Comparison of ENCODE assay signal across 23 cellular contexts in genomic region chr1:152880907-152881306, GRCh38. TPM values are rescaled to one million over a fixed set of nuclear protein-coding genes. Genes with fewer than 3 reads are reported as not detected.
A peak's percentile ranks its signal among the peaks of the same experiment; 100 is the strongest.
DNase-seq lines count a peak whose midpoint lies in the region; ATAC-seq and TF ChIP-seq lines count a peak whose summit lies in the region.
"Had no signal": no experiment of that assay in that cellular context is flagged by ENCODE, and none has a peak within 500 bp of the region (broad histone marks: within the 10 kb centered on the region; RNA-seq: fewer than 3 reads in every experiment).

No MANE protein-coding gene starts in this region.

- no peaks in the 10 kb centered on the region for H3K9me3 ChIP-seq in esophagus (ENCODE audit: control insufficient read depth in 2 of 2, insufficient read depth in 1 of 2, low read depth in 1 of 2, low read length in 1 of 2)
- H3K9me3 ChIP-seq in CD4-positive, alpha-beta memory T cell (ENCODE audit: control insufficient read depth in 1 of 2, low read length in 2 of 2), result no peaks in the 10 kb centered on the region
- H3K9me3 ChIP-seq: Caco-2, gastrocnemius medialis, MG63, stomach had no signal

- in situ Hi-C loops in brain microvascular endothelial cell (cut with HindIII; ENCODE audit: low pct_ligation_motif_present, low sequenced_read_pairs), result no loop called here

- WGBS in esophagus, 2 donors, result 48 to 52% methylated on average over 5 of the region's 5 CpGs

- peak overlapping the region in 1 of 8 donors; percentile 35 for H3K4me3 Mint-ChIP-seq in CD4-positive, alpha-beta memory T cell
- H3K4me3 Mint-ChIP-seq: activated T-helper 1 cell treated with anti-CD3 and anti-CD28 coated beads, Interleukin-12 subunit alpha, Interleukin-12 subunit beta, Interleukin-2, Interleukin-4 antibody, amounts not matched to agents 30 ng/mL and 10 ng/mL and 1 ng/mL, durations not matched to agents 14 hours and 24 hours and 36 hours; naive thymus-derived CD8-positive, alpha-beta T cell had no signal

- POLR2A ChIA-PET in CD4-positive, alpha-beta memory T cell (lab: Charles Lee; ENCODE audit: partially characterized antibody), result no interaction called here

- peaks cover 0 to 14% (median 7%) of the 10 kb centered on the region in 4 donors for H3K4me1 Mint-ChIP-seq in CD4-positive, alpha-beta memory T cell

- H3K27me3 ChIP-seq in esophagus (ENCODE audit: control insufficient read depth in 1 of 2, insufficient read depth in 2 of 2, low read length in 2 of 2) (no peaks in the 10 kb centered on the region), brain microvascular endothelial cell (replicated peaks) (no peaks in the 10 kb centered on the region)
- no peaks in the 10 kb centered on the region for H3K27me3 ChIP-seq in CD4-positive, alpha-beta memory T cell (ENCODE audit: insufficient read depth, low read length)
- H3K27me3 ChIP-seq: gastrocnemius medialis, MG63, stomach had no signal

- intact Hi-C loops in CD4-positive, alpha-beta memory T cell (cut with micrococcal nuclease), result no loop called here

- no peak overlapping the region for H3K27ac Mint-ChIP-seq in CD4-positive, alpha-beta memory T cell
- H3K27ac Mint-ChIP-seq: activated T-helper 1 cell treated with anti-CD3 and anti-CD28 coated beads, Interleukin-12 subunit alpha, Interleukin-12 subunit beta, Interleukin-2, Interleukin-4 antibody, amounts not matched to agents 30 ng/mL and 10 ng/mL and 1 ng/mL, durations not matched to agents 14 hours and 24 hours and 36 hours; naive thymus-derived CD8-positive, alpha-beta T cell; progenitor cell of endocrine pancreas had no signal

- no peaks in the 10 kb centered on the region for H3K9me3 Mint-ChIP-seq in CD4-positive, alpha-beta memory T cell
- H3K9me3 Mint-ChIP-seq: activated T-helper 1 cell treated with anti-CD3 and anti-CD28 coated beads, Interleukin-12 subunit alpha, Interleukin-12 subunit beta, Interleukin-2, Interleukin-4 antibody, amounts not matched to agents 30 ng/mL and 10 ng/mL and 1 ng/mL, durations not matched to agents 14 hours and 24 hours and 36 hours had no signal

- TF ChIP-seq CTCF in GM12865 (IDR thresholded peaks at IDR 0.05; ENCODE audit: insufficient read depth, low read depth, low read length, missing control alignments), result peak; percentile 23
- no peak for TF ChIP-seq CTCF in brain microvascular endothelial cell (IDR thresholded peaks at IDR 0.05; ENCODE audit: low read depth, low read length, missing control alignments)

- H3K27me3 Mint-ChIP-seq in CD4-positive, alpha-beta memory T cell, result peaks cover 7 to 12% of the 10 kb centered on the region in 2 donors
- H3K27me3 Mint-ChIP-seq: progenitor cell of endocrine pancreas had no signal

- H3K27ac ChIP-seq in esophagus (ENCODE audit: low read depth in 2 of 2, low read length in 1 of 2), result peak overlapping the region; percentile 36 to 91
- no peak overlapping the region for H3K27ac ChIP-seq in brain microvascular endothelial cell
- H3K27ac ChIP-seq in CD4-positive, alpha-beta memory T cell (ENCODE audit: low read depth, low read length), result no peak overlapping the region
- H3K27ac ChIP-seq: gastrocnemius medialis, stomach had no signal

- no peaks in the 10 kb centered on the region for H3K36me3 ChIP-seq in esophagus (ENCODE audit: control insufficient read depth in 2 of 2, insufficient read depth in 2 of 2, low read length in 1 of 2)
- no peaks in the 10 kb centered on the region for H3K36me3 ChIP-seq in brain microvascular endothelial cell (replicated peaks)
- H3K36me3 ChIP-seq in CD4-positive, alpha-beta memory T cell (ENCODE audit: insufficient read depth, low read length), result no peaks in the 10 kb centered on the region
- H3K36me3 ChIP-seq: gastrocnemius medialis, MG63, stomach had no signal

- DNase-seq in GM12865 (ENCODE audit: low read depth), result peak; percentile 86
- DNase-seq in activated gamma-delta T cell (lab: John Stamatoyannopoulos, UW), result no peak
- no peak for DNase-seq in brain microvascular endothelial cell
- no peak for DNase-seq in CD4-positive, alpha-beta memory T cell
- no peak for DNase-seq in medulla oblongata (ENCODE audit: extremely low spot score)
- DNase-seq: activated CD4-positive, alpha-beta T cell treated with anti-CD3 and anti-CD28 coated beads, Interleukin-2, amount 50 U/mL, for 4 hours; Caco-2; central memory CD4-positive, alpha-beta T cell; gastrocnemius medialis; MG63; naive thymus-derived CD8-positive, alpha-beta T cell; NCI-H2029; NCI-H524; stomach had no signal

- CTCF ChIA-PET in CD4-positive, alpha-beta memory T cell (lab: Charles Lee; ENCODE audit: partially characterized antibody), result interaction anchor here (0.7 kb wide), 1 partner anchor 24 kb away, joined by 3 read pairs; no protein-coding TSS in a partner anchor

- H3K4me3 ChIP-seq in GM12865 (ENCODE audit: low read depth, low read length) (no peak overlapping the region), esophagus (ENCODE audit: low read depth in 1 of 2, low read length in 2 of 2) (no peak overlapping the region), brain microvascular endothelial cell (ENCODE audit: low read depth, low read length) (no peak overlapping the region)
- no peak overlapping the region for H3K4me3 ChIP-seq in CD4-positive, alpha-beta memory T cell (ENCODE audit: low read length in 2 of 2)
- H3K4me3 ChIP-seq: gastrocnemius medialis, MG63, stomach had no signal

- H3K36me3 Mint-ChIP-seq in CD4-positive, alpha-beta memory T cell, result no peaks in the 10 kb centered on the region
- H3K36me3 Mint-ChIP-seq: naive thymus-derived CD8-positive, alpha-beta T cell had no signal

- H3K4me1 ChIP-seq in esophagus (ENCODE audit: control insufficient read depth in 2 of 2, insufficient read depth in 2 of 2, low read length in 1 of 2), result peaks cover 0 to 13% of the 10 kb centered on the region in 2 donors
- H3K4me1 ChIP-seq in CD4-positive, alpha-beta memory T cell (ENCODE audit: insufficient read depth, low read length), result no peaks in the 10 kb centered on the region
- H3K4me1 ChIP-seq: Caco-2, gastrocnemius medialis, stomach had no signal

- ATAC-seq in GM19455 (IDR thresholded peaks at IDR 0.05; ENCODE audit: unreplicated experiment), result peak; percentile 78
- peak; percentile 56 for ATAC-seq in HG03095 (IDR thresholded peaks at IDR 0.05; ENCODE audit: unreplicated experiment)
- ATAC-seq: gastrocnemius medialis; naive thymus-derived CD8-positive, alpha-beta T cell; SK-N-SH treated with all-trans-retinoic acid at 6 μM for 48 hours had no signal

RNA-seq across cellular contexts. Expression of gene SMCP, which starts 2.8 kb away (rescaled TPM):
- polyA plus RNA-seq in esophagus, result not detected
- total RNA-seq in CD4-positive, alpha-beta memory T cell, result not detected
- polyA plus RNA-seq in CD4-positive, alpha-beta memory T cell, result not detected
- total RNA-seq: activated T-helper 1 cell treated with anti-CD3 and anti-CD28 coated beads, Interleukin-12 subunit alpha, Interleukin-12 subunit beta, Interleukin-2, Interleukin-4 antibody, amounts not matched to agents 30 ng/mL and 10 ng/mL and 1 ng/mL, durations not matched to agents 14 hours and 24 hours and 36 hours; Caco-2; gastrocnemius medialis; liver; naive thymus-derived CD8-positive, alpha-beta T cell; OCI-LY7; progenitor cell of endocrine pancreas; stomach had no signal
- polyA plus RNA-seq: adipose tissue; liver; naive thymus-derived CD8-positive, alpha-beta T cell; stomach had no signal

RNA-seq across cellular contexts. Expression of gene LCE7A, which starts 21.1 kb away (rescaled TPM):
- polyA plus RNA-seq in esophagus, result not detected
- not detected for total RNA-seq in CD4-positive, alpha-beta memory T cell
- not detected for polyA plus RNA-seq in CD4-positive, alpha-beta memory T cell
- total RNA-seq: activated T-helper 1 cell treated with anti-CD3 and anti-CD28 coated beads, Interleukin-12 subunit alpha, Interleukin-12 subunit beta, Interleukin-2, Interleukin-4 antibody, amounts not matched to agents 30 ng/mL and 10 ng/mL and 1 ng/mL, durations not matched to agents 14 hours and 24 hours and 36 hours; Caco-2; gastrocnemius medialis; liver; naive thymus-derived CD8-positive, alpha-beta T cell; OCI-LY7; progenitor cell of endocrine pancreas; stomach had no signal
- polyA plus RNA-seq: adipose tissue; liver; naive thymus-derived CD8-positive, alpha-beta T cell; stomach had no signal

RNA-seq across cellular contexts. Expression of gene IVL, which starts 27.4 kb away (rescaled TPM):
- 100 to 1,000 TPM; 161 to 344 TPM for polyA plus RNA-seq in esophagus
- total RNA-seq in CD4-positive, alpha-beta memory T cell, result not detected
- not detected for polyA plus RNA-seq in CD4-positive, alpha-beta memory T cell
- total RNA-seq: activated T-helper 1 cell treated with anti-CD3 and anti-CD28 coated beads, Interleukin-12 subunit alpha, Interleukin-12 subunit beta, Interleukin-2, Interleukin-4 antibody, amounts not matched to agents 30 ng/mL and 10 ng/mL and 1 ng/mL, durations not matched to agents 14 hours and 24 hours and 36 hours; Caco-2; gastrocnemius medialis; liver; naive thymus-derived CD8-positive, alpha-beta T cell; OCI-LY7; progenitor cell of endocrine pancreas; stomach had no signal
- polyA plus RNA-seq: naive thymus-derived CD8-positive, alpha-beta T cell had no signal

RNA-seq across cellular contexts. Expression of gene LCE6A, which starts 38.3 kb away (rescaled TPM):
- polyA plus RNA-seq in esophagus, result not detected
- not detected for total RNA-seq in CD4-positive, alpha-beta memory T cell
- polyA plus RNA-seq in CD4-positive, alpha-beta memory T cell, result not detected
- total RNA-seq: activated T-helper 1 cell treated with anti-CD3 and anti-CD28 coated beads, Interleukin-12 subunit alpha, Interleukin-12 subunit beta, Interleukin-2, Interleukin-4 antibody, amounts not matched to agents 30 ng/mL and 10 ng/mL and 1 ng/mL, durations not matched to agents 14 hours and 24 hours and 36 hours; Caco-2; gastrocnemius medialis; liver; naive thymus-derived CD8-positive, alpha-beta T cell; OCI-LY7; progenitor cell of endocrine pancreas; stomach had no signal
- polyA plus RNA-seq: adipose tissue; liver; naive thymus-derived CD8-positive, alpha-beta T cell; stomach had no signal

RNA-seq across cellular contexts. Expression of gene LCE1A, which starts 53.6 kb away (rescaled TPM):
- polyA plus RNA-seq in esophagus, result not detected
- total RNA-seq in CD4-positive, alpha-beta memory T cell, result not detected
- polyA plus RNA-seq in CD4-positive, alpha-beta memory T cell, result not detected
- total RNA-seq: activated T-helper 1 cell treated with anti-CD3 and anti-CD28 coated beads, Interleukin-12 subunit alpha, Interleukin-12 subunit beta, Interleukin-2, Interleukin-4 antibody, amounts not matched to agents 30 ng/mL and 10 ng/mL and 1 ng/mL, durations not matched to agents 14 hours and 24 hours and 36 hours; Caco-2; gastrocnemius medialis; liver; naive thymus-derived CD8-positive, alpha-beta T cell; OCI-LY7; progenitor cell of endocrine pancreas; stomach had no signal
- polyA plus RNA-seq: adipose tissue; liver; naive thymus-derived CD8-positive, alpha-beta T cell; stomach had no signal

Comparison
In these comparisons a context has a peak if more than half of its experiments do, and no peak if none do; other contexts are left out.
1. H3K27ac ChIP-seq: peak in esophagus (2 of 2); none in brain microvascular endothelial cell (single experiment) and CD4-positive, alpha-beta memory T cell (single experiment).
2. RNA of gene IVL, which starts 27.4 kb away (polyA plus RNA-seq): 161 to 344 TPM in esophagus; not detected in CD4-positive, alpha-beta memory T cell; every median in the first group is over 100 times any median in the second.